ENCODE assay signal across 1 cellular context in the genomic region with DNA sequence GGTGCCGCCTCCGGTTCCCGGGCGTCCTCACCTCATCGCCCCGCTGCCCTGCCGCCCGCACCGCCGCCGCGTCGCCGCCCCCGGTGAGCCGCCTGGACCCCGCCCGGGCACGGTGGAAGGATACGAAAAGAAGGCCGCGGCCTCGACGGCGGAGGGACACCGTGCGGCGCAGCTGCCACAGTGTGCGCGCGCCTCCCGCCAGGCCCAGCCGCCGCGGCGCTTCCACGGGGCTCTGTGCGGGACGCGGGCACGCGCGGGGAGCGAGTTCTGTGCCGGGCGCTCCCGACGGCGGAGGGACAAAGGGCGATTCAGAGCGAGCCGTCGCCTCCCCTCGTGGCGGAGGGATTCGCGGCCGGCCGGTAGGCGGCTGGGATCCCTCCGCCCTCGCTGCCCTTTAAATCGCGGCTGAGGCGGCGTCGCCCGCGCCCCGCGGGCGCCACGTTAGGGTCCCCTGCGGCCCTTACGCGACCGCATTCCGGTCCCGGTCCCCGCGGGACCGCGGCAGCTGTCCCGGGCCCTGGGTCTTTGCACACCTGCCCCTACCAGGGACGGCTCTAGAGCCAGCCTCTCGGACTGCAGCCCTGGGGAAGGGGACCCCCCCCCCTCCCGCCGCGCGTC.
A peak's percentile ranks its signal among the peaks of the same experiment; 100 is the strongest.
TF ChIP-seq lines count a peak whose summit lies in the region.

No MANE protein-coding gene starts in this region.

TF ChIP-seq in GM12878, 131 proteins besides CTCF, POLR2A, EP300 and RAD21 (continued from another document):
- TF ChIP-seq, protein P1, sequence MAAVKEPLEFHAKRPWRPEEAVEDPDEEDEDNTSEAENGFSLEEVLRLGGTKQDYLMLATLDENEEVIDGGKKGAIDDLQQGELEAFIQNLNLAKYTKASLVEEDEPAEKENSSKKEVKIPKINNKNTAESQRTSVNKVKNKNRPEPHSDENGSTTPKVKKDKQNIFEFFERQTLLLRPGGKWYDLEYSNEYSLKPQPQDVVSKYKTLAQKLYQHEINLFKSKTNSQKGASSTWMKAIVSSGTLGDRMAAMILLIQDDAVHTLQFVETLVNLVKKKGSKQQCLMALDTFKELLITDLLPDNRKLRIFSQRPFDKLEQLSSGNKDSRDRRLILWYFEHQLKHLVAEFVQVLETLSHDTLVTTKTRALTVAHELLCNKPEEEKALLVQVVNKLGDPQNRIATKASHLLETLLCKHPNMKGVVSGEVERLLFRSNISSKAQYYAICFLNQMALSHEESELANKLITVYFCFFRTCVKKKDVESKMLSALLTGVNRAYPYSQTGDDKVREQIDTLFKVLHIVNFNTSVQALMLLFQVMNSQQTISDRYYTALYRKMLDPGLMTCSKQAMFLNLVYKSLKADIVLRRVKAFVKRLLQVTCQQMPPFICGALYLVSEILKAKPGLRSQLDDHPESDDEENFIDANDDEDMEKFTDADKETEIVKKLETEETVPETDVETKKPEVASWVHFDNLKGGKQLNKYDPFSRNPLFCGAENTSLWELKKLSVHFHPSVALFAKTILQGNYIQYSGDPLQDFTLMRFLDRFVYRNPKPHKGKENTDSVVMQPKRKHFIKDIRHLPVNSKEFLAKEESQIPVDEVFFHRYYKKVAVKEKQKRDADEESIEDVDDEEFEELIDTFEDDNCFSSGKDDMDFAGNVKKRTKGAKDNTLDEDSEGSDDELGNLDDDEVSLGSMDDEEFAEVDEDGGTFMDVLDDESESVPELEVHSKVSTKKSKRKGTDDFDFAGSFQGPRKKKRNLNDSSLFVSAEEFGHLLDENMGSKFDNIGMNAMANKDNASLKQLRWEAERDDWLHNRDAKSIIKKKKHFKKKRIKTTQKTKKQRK (IDR thresholded peaks at IDR 0.05; ENCODE audit: low read depth, low read length), result no peak
- no peak for TF ChIP-seq ETV6 (conservative IDR thresholded peaks at IDR 0.05 in 1 of 2, IDR thresholded peaks at IDR 0.05 in 1 of 2; ENCODE audit: borderline replicate concordance in 1 of 2, low read depth in 1 of 2)
- TF ChIP-seq, protein P2, sequence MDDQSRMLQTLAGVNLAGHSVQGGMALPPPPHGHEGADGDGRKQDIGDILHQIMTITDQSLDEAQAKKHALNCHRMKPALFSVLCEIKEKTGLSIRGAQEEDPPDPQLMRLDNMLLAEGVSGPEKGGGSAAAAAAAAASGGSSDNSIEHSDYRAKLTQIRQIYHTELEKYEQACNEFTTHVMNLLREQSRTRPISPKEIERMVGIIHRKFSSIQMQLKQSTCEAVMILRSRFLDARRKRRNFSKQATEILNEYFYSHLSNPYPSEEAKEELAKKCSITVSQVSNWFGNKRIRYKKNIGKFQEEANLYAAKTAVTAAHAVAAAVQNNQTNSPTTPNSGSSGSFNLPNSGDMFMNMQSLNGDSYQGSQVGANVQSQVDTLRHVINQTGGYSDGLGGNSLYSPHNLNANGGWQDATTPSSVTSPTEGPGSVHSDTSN (IDR thresholded peaks at IDR 0.05; ENCODE audit: insufficient replicate concordance, low read depth, low read length), result peak; percentile 86
- peak; percentile 13; the same call in 1 of the 2 replicates for TF ChIP-seq BRCA1 (IDR thresholded peaks at IDR 0.05; ENCODE audit: low read depth, low read length)
- TF ChIP-seq POLR2AphosphoS5 (IDR thresholded peaks at IDR 0.05; ENCODE audit: low read length), result peak; percentile 86
